Comparison of ENCODE assay signal across 29 cellular contexts in genomic region chr1:211088156-211088555, GRCh38. TPM values are rescaled to one million over a fixed set of nuclear protein-coding genes. Genes with fewer than 3 reads are reported as not detected.
"Had no signal": no experiment of that assay in that cellular context is flagged by ENCODE, and none has a peak within 500 bp of the region (broad histone marks: within the 10 kb centered on the region; RNA-seq: fewer than 3 reads in every experiment).

No MANE protein-coding gene starts in this region.

- FAIRE-seq: pancreas, urothelium cell line had no signal

- H3K9me3 ChIP-seq: neutrophil, pancreas, psoas muscle, right lobe of liver, spleen, suprapubic skin, testis, tibial artery, upper lobe of left lung, vagina had no signal

- H3K36me3 ChIP-seq: neutrophil, pancreas, right lobe of liver, spleen, suprapubic skin, tibial artery, upper lobe of left lung, vagina had no signal

- H3K27me3 ChIP-seq: neutrophil, pancreas, right lobe of liver, spleen, suprapubic skin, testis, tibial artery, upper lobe of left lung, vagina had no signal

- H3K4me3 ChIP-seq: pancreas, psoas muscle, right lobe of liver, skin epidermis, smooth muscle cell, spleen, suprapubic skin, testis, tibial artery, upper lobe of left lung, vagina had no signal

- DNase-seq: naive thymus-derived CD8-positive, alpha-beta T cell; nephron progenitor cell; pancreas; posterior cingulate gyrus; psoas muscle; right cardiac atrium; right lobe of liver; spleen; stimulated activated CD4-positive, alpha-beta T cell treated with anti-CD3 and anti-CD28 coated beads, Interleukin-12 subunit alpha, Interleukin-12 subunit beta, amount 100 ng/mL, for 4 hours; stimulated activated CD4-positive, alpha-beta T cell treated with anti-CD3 and anti-CD28 coated beads, Interleukin-1b, Interleukin-23, amount 100 ng/mL, for 48 hours; stimulated activated CD4-positive, alpha-beta T cell treated with anti-CD3 and anti-CD28 coated beads, Interleukin-4, amount 100 ng/mL, for 1 hour; stimulated activated CD4-positive, alpha-beta T cell treated with anti-CD3 and anti-CD28 coated beads, Interleukin-4, amount 100 ng/mL, for 4 hours; stimulated activated CD8-positive, alpha-beta memory T cell treated with anti-CD3 and anti-CD28 coated beads, Interleukin-4, amount 100 ng/mL, for 48 hours; stimulated activated naive CD4-positive, alpha-beta T cell; stimulated activated naive CD8-positive, alpha-beta T cell treated with anti-CD3 and anti-CD28 coated beads, Interleukin-15, amount 100 ng/mL, for 72 hours; stimulated activated naive CD8-positive, alpha-beta T cell treated with anti-CD3 and anti-CD28 coated beads, Interleukin-15, Interleukin-2, amounts not matched to agents 100 U/mL and 50 U/mL, for 24 hours; substantia nigra; testis; tibial artery; trophoblast cell; upper lobe of left lung had no signal

- H3K27ac ChIP-seq: neutrophil, pancreas, psoas muscle, right lobe of liver, skin epidermis, spleen, suprapubic skin, testis, tibial artery, upper lobe of left lung, vagina had no signal

- ATAC-seq: naive thymus-derived CD8-positive, alpha-beta T cell; natural killer cell treated with Interleukin-12 subunit alpha and Interleukin-12 subunit beta and Interleukin-15 and Interleukin-18, amount 100 ng/mL, for 72 hours; pancreas; psoas muscle; right cardiac atrium; right lobe of liver; stimulated activated memory B cell treated with anti-CD40 and anti-IgM and Interleukin-4, amounts not matched to agents 10 μg/mL and 1 μg/mL and 100 μg/mL, for 72 hours; stimulated activated naive CD8-positive, alpha-beta T cell treated with anti-CD3 and anti-CD28 coated beads, Interleukin-15, amount 100 ng/mL, for 72 hours; stimulated activated naive CD8-positive, alpha-beta T cell treated with anti-CD3 and anti-CD28 coated beads, Interleukin-15, Interleukin-2, amounts not matched to agents 100 U/mL and 50 U/mL, for 24 hours had no signal

- H3K4me1 ChIP-seq: pancreas, psoas muscle, right lobe of liver, spleen, suprapubic skin, testis, tibial artery, upper lobe of left lung, vagina had no signal

RNA-seq across cellular contexts. Expression of gene KCNH1, which starts 45.8 kb away (rescaled TPM):
- total RNA-seq: naive thymus-derived CD8-positive, alpha-beta T cell; natural killer cell treated with Interleukin-12 subunit alpha and Interleukin-12 subunit beta and Interleukin-15 and Interleukin-18, amount 100 ng/mL, for 72 hours; right cardiac atrium; right lobe of liver; spleen had no signal
